In genomic region chr2:149371476-149371875, GRCh38 we compare ENCODE assay signal across 34 cellular contexts. TPM values are rescaled to one million over a fixed set of nuclear protein-coding genes. Genes with fewer than 3 reads are reported as not detected.
"Had no signal": no experiment of that assay in that cellular context is flagged by ENCODE, and none has a peak within 500 bp of the region (broad histone marks: within the 10 kb centered on the region; RNA-seq: fewer than 3 reads in every experiment).

No MANE protein-coding gene starts in this region.

- H3K4me3 ChIP-seq: adrenal gland, ascending aorta, body of pancreas, breast epithelium, cardiac muscle cell had no signal

- H3K27ac ChIP-seq: adrenal gland, ascending aorta, body of pancreas, brain microvascular endothelial cell, breast epithelium, cardiac muscle cell had no signal

- H3K36me3 ChIP-seq: adrenal gland, ascending aorta, brain microvascular endothelial cell, breast epithelium, cardiac muscle cell had no signal

- ATAC-seq: activated naive CD4-positive, alpha-beta T cell treated with anti-CD3 and anti-CD28 coated beads, Interleukin-2, amount 50 U/mL, for 72 hours; activated naive CD8-positive, alpha-beta T cell treated with anti-CD3 and anti-CD28 coated beads, Interleukin-2, amount 50 U/mL, for 24 hours; activated T-cell treated with anti-CD3 and anti-CD28 coated beads, Interleukin-2, amount 50 U/mL, for 4 hours; activated T-cell treated with anti-CD3 and anti-CD28 coated beads, Interleukin-2, amount 50 U/mL, for 72 hours; activated T-helper 17 cell treated with anti-CD3 and anti-CD28 coated beads, Interleukin-2, amount 50 U/mL, for 72 hours; body of pancreas had no signal

- H3K4me1 ChIP-seq: adrenal gland, ascending aorta, breast epithelium had no signal

- H3K9me3 ChIP-seq: adrenal gland, ascending aorta, body of pancreas, breast epithelium had no signal

- H3K27me3 ChIP-seq: adrenal gland, ascending aorta, body of pancreas, brain microvascular endothelial cell, breast epithelium, cardiac muscle cell had no signal

- DNase-seq: activated effector memory CD4-positive, alpha-beta T cell treated with anti-CD3 and anti-CD28 coated beads, Interleukin-2, amount 50 U/mL, for 16 hours; activated effector memory CD4-positive, alpha-beta T cell treated with Interleukin-2 at 50 U/mL for 16 hours; activated gamma-delta T cell; activated gamma-delta T cell treated with Interleukin-2 at 50 U/mL for 16 hours; activated naive CD4-positive, alpha-beta T cell; activated naive CD4-positive, alpha-beta T cell treated with anti-CD3 and anti-CD28 coated beads for 36 hours; activated naive CD4-positive, alpha-beta T cell treated with anti-CD3 and anti-CD28 coated beads, Interleukin-2, amount 10 ng/mL, durations not matched to agents 7 days and 5 days; activated naive CD4-positive, alpha-beta T cell treated with anti-CD3 and anti-CD28 coated beads, Interleukin-2, amount 50 U/mL, for 16 hours; activated naive CD4-positive, alpha-beta T cell treated with Interleukin-2 at 50 U/mL for 16 hours; activated naive CD8-positive, alpha-beta T cell treated with anti-CD3 and anti-CD28 coated beads for 36 hours; activated naive CD8-positive, alpha-beta T cell treated with anti-CD3 and anti-CD28 coated beads, Interleukin-2, amount 10 ng/mL, durations not matched to agents 7 days and 5 days; activated naive CD8-positive, alpha-beta T cell treated with anti-CD3 and anti-CD28 coated beads, Interleukin-2, amount 50 U/mL, for 24 hours; activated T-cell treated with anti-CD3 and anti-CD28 coated beads, Interleukin-2, amount 50 U/mL, for 1 hour; activated T-cell treated with anti-CD3 and anti-CD28 coated beads, Interleukin-2, amount 50 U/mL, for 24 hours; activated T-cell treated with anti-CD3 and anti-CD28 coated beads, Interleukin-2, amount 50 U/mL, for 4 hours; activated T-cell treated with anti-CD3 and anti-CD28 coated beads, Interleukin-2, amount 50 U/mL, for 48 hours; activated T-cell treated with anti-CD3 and anti-CD28 coated beads, Interleukin-2, amount 50 U/mL, for 72 hours; adrenal gland; amniotic stem cell; amygdala; anterior cingulate cortex; aorta; body of pancreas; brain microvascular endothelial cell; caudate nucleus; central memory CD4-positive, alpha-beta T cell; cerebellar nuclear complex had no signal

RNA-seq across cellular contexts. Expression of gene LYPD6, which starts 41.1 kb away (rescaled TPM):
- total RNA-seq: activated naive CD4-positive, alpha-beta T cell treated with anti-CD3 and anti-CD28 coated beads for 36 hours; activated naive CD4-positive, alpha-beta T cell treated with anti-CD3 and anti-CD28 coated beads, Interleukin-2, amount 50 U/mL, for 72 hours; activated naive CD8-positive, alpha-beta T cell treated with anti-CD3 and anti-CD28 coated beads for 36 hours; activated naive CD8-positive, alpha-beta T cell treated with anti-CD3 and anti-CD28 coated beads, Interleukin-2, amount 10 ng/mL, durations not matched to agents 7 days and 5 days; activated T-cell treated with anti-CD3 and anti-CD28 coated beads, Interleukin-2, amount 50 U/mL, for 4 hours; activated T-cell treated with anti-CD3 and anti-CD28 coated beads, Interleukin-2, amount 50 U/mL, for 72 hours; activated T-helper 1 cell treated with anti-CD3 and anti-CD28 coated beads, Interleukin-12 subunit alpha, Interleukin-12 subunit beta, Interleukin-2, Interleukin-4 antibody, amounts not matched to agents 30 ng/mL and 10 ng/mL and 1 ng/mL, durations not matched to agents 14 hours and 24 hours and 36 hours; activated T-helper 17 cell treated with anti-CD3 and anti-CD28 coated beads, Interleukin-2, amount 50 U/mL, for 72 hours; activated T-helper 2 cell treated with anti-CD3 and anti-CD28 coated beads, Interferon-gamma antibody, Interleukin-2, Interleukin-4, amounts not matched to agents 10 μg/mL and 5 μg/mL and 100 μg/mL, durations not matched to agents 14 hours and 24 hours and 36 hours had no signal
